10 cellular contexts compared by ENCODE assay signal in the genomic region with DNA sequence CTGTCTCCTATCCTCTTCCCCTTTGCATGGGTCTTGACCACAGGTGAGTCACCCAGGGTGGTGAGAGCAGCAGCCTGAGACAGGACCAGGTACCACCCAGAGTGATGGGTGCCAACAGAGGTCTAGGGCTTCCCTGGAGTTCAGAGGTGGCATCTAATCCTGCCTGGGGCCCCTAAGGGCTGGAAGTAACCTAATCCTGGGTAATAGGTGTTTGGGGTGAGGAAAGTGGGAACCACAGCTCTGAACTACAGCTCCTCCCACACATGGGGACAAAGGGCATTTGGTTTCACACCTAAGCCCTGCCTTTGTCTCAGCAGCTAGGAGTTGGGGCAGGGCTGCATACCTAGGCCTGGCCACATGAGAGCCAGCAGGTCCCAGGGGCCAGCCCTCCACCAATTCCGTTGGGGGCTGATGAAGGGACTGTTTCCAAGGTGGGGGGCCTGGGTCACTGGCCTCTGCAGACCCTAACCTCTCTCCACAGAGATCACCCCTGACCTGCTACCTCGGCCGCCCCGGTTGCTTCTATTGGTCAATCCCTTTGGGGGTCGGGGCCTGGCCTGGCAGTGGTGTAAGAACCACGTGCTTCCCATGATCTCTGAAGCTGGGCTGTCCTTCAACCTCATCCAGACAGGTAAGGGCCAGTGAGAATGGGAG. TPM values are rescaled to one million over a fixed set of nuclear protein-coding genes. Genes with fewer than 3 reads are reported as not detected.
DNase-seq lines count a peak whose midpoint lies in the region; ATAC-seq and TF ChIP-seq lines count a peak whose summit lies in the region.
"Had no signal": no experiment of that assay in that cellular context is flagged by ENCODE, and none has a peak within 500 bp of the region (broad histone marks: within the 10 kb centered on the region; RNA-seq: fewer than 3 reads in every experiment).

No MANE protein-coding gene starts in this region.

- no peak overlapping the region for H3K4ac ChIP-seq in mesendoderm (ENCODE audit: low read depth, low read length)

- H3K18ac ChIP-seq in mesendoderm (ENCODE audit: low read length) = no peak overlapping the region

- peak overlapping the region; percentile 31 for H3K27ac Mint-ChIP-seq in activated T-cell treated with anti-CD3 and anti-CD28 coated beads, Interleukin-2, amount 50 U/mL, for 72 hours

- H3K9me3 Mint-ChIP-seq in activated T-cell treated with anti-CD3 and anti-CD28 coated beads, Interleukin-2, amount 50 U/mL, for 72 hours = no peaks in the 10 kb centered on the region
- H3K9me3 Mint-ChIP-seq: CD4-positive, alpha-beta memory T cell had no signal

- peaks cover 6 to 13% of the 10 kb centered on the region in 2 donors for H3K36me3 Mint-ChIP-seq in activated T-cell treated with anti-CD3 and anti-CD28 coated beads, Interleukin-2, amount 50 U/mL, for 72 hours (ENCODE audit: insufficient read depth in 2 of 2)

- no peak overlapping the region for H2BK5ac ChIP-seq in mesendoderm (ENCODE audit: low read length)

- H3K36me3 ChIP-seq in H7 (replicated peaks; ENCODE audit: control insufficient read depth, insufficient read depth, low read length) = no peaks in the 10 kb centered on the region; the same call in none of the 2 replicates
- H3K36me3 ChIP-seq in mesendoderm (ENCODE audit: control insufficient read depth, insufficient read depth, low read length) = no peaks in the 10 kb centered on the region

- no peaks in the 10 kb centered on the region for H3K79me2 ChIP-seq in mesendoderm (ENCODE audit: control insufficient read depth, insufficient read depth, low read length)

- no peak overlapping the region for H2BK120ac ChIP-seq in mesendoderm (ENCODE audit: low read depth, low read length)

- ATAC-seq in activated T-cell treated with anti-CD3 and anti-CD28 coated beads, Interleukin-2, amount 50 U/mL, for 72 hours (replicated peaks in 1 of 2) = peak; percentile 37 to 44
- ATAC-seq in foreskin keratinocyte (no peak), GM18861 (IDR thresholded peaks at IDR 0.05; ENCODE audit: unreplicated experiment) (no peak)
- ATAC-seq: Panc1 had no signal

- peaks cover 8% of the 10 kb centered on the region for H3K4me1 ChIP-seq in mesendoderm (ENCODE audit: control insufficient read depth, low read depth, low read length)
- H3K4me1 ChIP-seq in foreskin keratinocyte = peaks cover 5% of the 10 kb centered on the region

- peak overlapping the region; percentile 34 for H3K9ac ChIP-seq in mesendoderm (ENCODE audit: low read length)

- no CpG with 5 or more reads among the region's 6 CpGs for WGBS in mesendoderm (ENCODE audit: extremely low coverage, insufficient coverage, low lambda C conversion rate)

- H4K5ac ChIP-seq in mesendoderm (ENCODE audit: low read length) = no peak overlapping the region

- peaks cover 52% of the 10 kb centered on the region for H3K4me1 Mint-ChIP-seq in activated T-cell treated with anti-CD3 and anti-CD28 coated beads, Interleukin-2, amount 50 U/mL, for 72 hours (ENCODE audit: low read depth)

- no peak overlapping the region for H3K27ac ChIP-seq in mesendoderm (ENCODE audit: low read depth, low read length)
- H3K27ac ChIP-seq in foreskin keratinocyte = no peak overlapping the region

- H3K4me2 ChIP-seq in mesendoderm (ENCODE audit: low read length) = no peak overlapping the region

- no peak overlapping the region for H4K8ac ChIP-seq in mesendoderm (ENCODE audit: low read depth, low read length)

- no peaks in the 10 kb centered on the region for H3K27me3 ChIP-seq in H7 (ENCODE audit: control insufficient read depth, insufficient read depth, low read length)
- H3K27me3 ChIP-seq in mesendoderm (ENCODE audit: insufficient read depth, low read length, poor library complexity) = no peaks in the 10 kb centered on the region
- no peaks in the 10 kb centered on the region for H3K27me3 ChIP-seq in foreskin keratinocyte

- no peak overlapping the region for H2BK15ac ChIP-seq in mesendoderm (replicated peaks; ENCODE audit: low read depth)

- no peak overlapping the region for H3K4me3 ChIP-seq in H7 (ENCODE audit: insufficient read depth, low read depth, low read length)
- H3K4me3 ChIP-seq in mesendoderm (ENCODE audit: low read length) = no peak overlapping the region

- peak overlapping the region in 1 of 2 donors; percentile 27 for H3K4me3 Mint-ChIP-seq in activated T-cell treated with anti-CD3 and anti-CD28 coated beads, Interleukin-2, amount 50 U/mL, for 72 hours
- H3K4me3 Mint-ChIP-seq: CD4-positive, alpha-beta memory T cell had no signal

- no peaks in the 10 kb centered on the region for H3K27me3 Mint-ChIP-seq in activated T-cell treated with anti-CD3 and anti-CD28 coated beads, Interleukin-2, amount 50 U/mL, for 72 hours (ENCODE audit: low read depth)
- H3K27me3 Mint-ChIP-seq: CD4-positive, alpha-beta memory T cell had no signal

- H2AK5ac ChIP-seq in mesendoderm (ENCODE audit: low read length) = no peak overlapping the region

- DNase-seq in ACHN (peak; percentile 28), H7 (peak; percentile 41), mesendoderm (peak; percentile 66), foreskin keratinocyte (no peak), NCI-H128 (lab: John Stamatoyannopoulos, UW; ENCODE audit: unreplicated experiment) (no peak), NCI-H748 treated with DMSO at 0.1 percent for 48 hours (lab: John Stamatoyannopoulos, UW) (no peak)
- peak; percentile 50 to 63 for DNase-seq in activated T-cell treated with anti-CD3 and anti-CD28 coated beads, Interleukin-2, amount 50 U/mL, for 72 hours

- peaks cover 2% of the 10 kb centered on the region for H3K79me1 ChIP-seq in mesendoderm (ENCODE audit: low read length)

- in situ Hi-C loops in ACHN (cut with HindIII; ENCODE audit: low pct_ligation_motif_present, low pct_unique_long_range_greater_than_20kb, low sequenced_read_pairs) = no loop called here

- H3K56ac ChIP-seq in mesendoderm (ENCODE audit: low read length) = peak overlapping the region; percentile 42

- no peak for TF ChIP-seq CTCF in foreskin keratinocyte (conservative IDR thresholded peaks at IDR 0.05)

- H3K23ac ChIP-seq in mesendoderm (ENCODE audit: low read length) = no peak overlapping the region

RNA-seq across cellular contexts. Expression of a gene that starts 8.0 kb away (rescaled TPM):
- total RNA-seq in H7 (2014; rRNA removed; shearing (Covaris generic)) = 10.9 and 26.4 TPM in 2 replicates
- total RNA-seq in activated T-cell treated with anti-CD3 and anti-CD28 coated beads, Interleukin-2, amount 50 U/mL, for 72 hours = 10 to 100 TPM; 26.9 to 27.2 TPM
- 19.4 TPM for polyA plus RNA-seq in mesendoderm (2013, experiment 1 of 2)
- polyA plus RNA-seq in mesendoderm (2013, experiment 2 of 2) = 20.6 TPM
- total RNA-seq in foreskin keratinocyte = 6.9 and 8.8 TPM in 2 replicates
- 7.7 and 9.6 TPM in 2 replicates for polyA plus RNA-seq in foreskin keratinocyte

RNA-seq across cellular contexts. Expression of a gene that starts 8.4 kb away (rescaled TPM):
- total RNA-seq in H7 (2014; rRNA removed; shearing (Covaris generic)) = 3,978 and 5,156 TPM in 2 replicates
- total RNA-seq in activated T-cell treated with anti-CD3 and anti-CD28 coated beads, Interleukin-2, amount 50 U/mL, for 72 hours = 1,000 to 10,000 TPM; 1,953 to 2,080 TPM
- 1,890 TPM for polyA plus RNA-seq in mesendoderm (2013, experiment 1 of 2)
- polyA plus RNA-seq in mesendoderm (2013, experiment 2 of 2) = 1,896 TPM
- 1,924 and 1,965 TPM in 2 replicates for total RNA-seq in foreskin keratinocyte
- 2,287 and 2,314 TPM in 2 replicates for polyA plus RNA-seq in foreskin keratinocyte

RNA-seq across cellular contexts. Expression of a gene that starts 9.8 kb away (rescaled TPM):
- total RNA-seq in H7 (2014; rRNA removed; shearing (Covaris generic)) = 11.2 and 18.2 TPM in 2 replicates
- total RNA-seq in activated T-cell treated with anti-CD3 and anti-CD28 coated beads, Interleukin-2, amount 50 U/mL, for 72 hours = 10 to 100 TPM in 1 of 2 donors, 1 to 10 TPM in 1; 8.2 to 13.4 TPM
- 2.0 TPM for polyA plus RNA-seq in mesendoderm (2013, experiment 1 of 2)
- polyA plus RNA-seq in mesendoderm (2013, experiment 2 of 2) = 1.9 TPM
- total RNA-seq in foreskin keratinocyte = 3.0 and 3.7 TPM in 2 replicates
- 4.6 and 6.2 TPM in 2 replicates for polyA plus RNA-seq in foreskin keratinocyte

RNA-seq across cellular contexts. Expression of a gene that starts 12.5 kb away (rescaled TPM):
- total RNA-seq in H7 (2014; rRNA removed; shearing (Covaris generic)) = 3.8 and 4.0 TPM in 2 replicates
- total RNA-seq in activated T-cell treated with anti-CD3 and anti-CD28 coated beads, Interleukin-2, amount 50 U/mL, for 72 hours = 1 to 10 TPM; 7.5 to 8.5 TPM
- 1.4 TPM for polyA plus RNA-seq in mesendoderm (2013, experiment 1 of 2)
- 1.7 TPM for polyA plus RNA-seq in mesendoderm (2013, experiment 2 of 2)
- total RNA-seq in foreskin keratinocyte = 0.48 and 0.67 TPM in 2 replicates
- 0.12 and 0.24 TPM in 2 replicates for polyA plus RNA-seq in foreskin keratinocyte
- polyA plus RNA-seq: CD4-positive, alpha-beta memory T cell had no signal

RNA-seq across cellular contexts. Expression of a gene that starts 18.6 kb away (rescaled TPM):
- 10.8 and 24.0 TPM in 2 replicates for total RNA-seq in H7 (2014; rRNA removed; shearing (Covaris generic))
- total RNA-seq in activated T-cell treated with anti-CD3 and anti-CD28 coated beads, Interleukin-2, amount 50 U/mL, for 72 hours = 10 to 100 TPM; 10.5 to 11.9 TPM
- 29.3 TPM for polyA plus RNA-seq in mesendoderm (2013, experiment 1 of 2)
- 31.9 TPM for polyA plus RNA-seq in mesendoderm (2013, experiment 2 of 2)
- 3.9 and 4.9 TPM in 2 replicates for total RNA-seq in foreskin keratinocyte
- 6.7 and 9.0 TPM in 2 replicates for polyA plus RNA-seq in foreskin keratinocyte

Comparison
In these comparisons a context has a peak if more than half of its experiments do, and no peak if none do; other contexts are left out.
1. DNase-seq: peak in ACHN (single experiment), H7 (single experiment), activated T-cell treated with anti-CD3 and anti-CD28 coated beads, Interleukin-2, amount 50 U/mL, for 72 hours (2 of 2) and mesendoderm (single experiment); none in foreskin keratinocyte (0 of 2), NCI-H128 (single experiment) and NCI-H748 treated with DMSO at 0.1 percent for 48 hours (single experiment).
2. ATAC-seq: peak in activated T-cell treated with anti-CD3 and anti-CD28 coated beads, Interleukin-2, amount 50 U/mL, for 72 hours (2 of 2); none in foreskin keratinocyte (single experiment) and GM18861 (single experiment).